Comparison of ENCODE assay signal across 15 cellular contexts in genomic region chr17:81912441-81913309, GRCh38. TPM values are rescaled to one million over a fixed set of nuclear protein-coding genes. Genes with fewer than 3 reads are reported as not detected.
DNase-seq lines count a peak whose midpoint lies in the region; ATAC-seq, FAIRE-seq and TF ChIP-seq lines count a peak whose summit lies in the region.
"Had no signal": no experiment of that assay in that cellular context is flagged by ENCODE, and none has a peak within 500 bp of the region (broad histone marks: within the 10 kb centered on the region; RNA-seq: fewer than 3 reads in every experiment).

No MANE protein-coding gene starts in this region.

- POLR2A ChIA-PET in WTC11 (lab: Charles Lee): interaction anchor here (1.0 to 2.0 kb wide), 2 partner anchors 11 to 43 kb away, joined by 3 to 7 read pairs; no protein-coding TSS in a partner anchor

- peak overlapping the region; percentile 8 for H3K27ac ChIP-seq in keratinocyte (ENCODE audit: control insufficient read depth, insufficient read depth, low read length)
- H3K27ac ChIP-seq: cardiac muscle cell had no signal

- H3K4me1 Mint-ChIP-seq in stimulated activated naive CD8-positive, alpha-beta T cell treated with anti-CD3 and anti-CD28 coated beads, Interleukin-15, Interleukin-2, amounts not matched to agents 100 ng/mL and 50 ng/mL, for 24 hours (ENCODE audit: low read depth): peaks cover 25% of the 10 kb centered on the region
- H3K4me1 Mint-ChIP-seq in stimulated activated naive CD8-positive, alpha-beta T cell treated with anti-CD3 and anti-CD28 coated beads, Interleukin-15, amount 100 ng/mL, for 72 hours: peaks cover 60% of the 10 kb centered on the region
- peaks cover 11% of the 10 kb centered on the region for H3K4me1 Mint-ChIP-seq in WTC11

- no peak overlapping the region for H3K4me3 ChIP-seq in keratinocyte (ENCODE audit: control insufficient read depth in 2 of 3, extremely low read depth in 1 of 3, insufficient read depth in 2 of 3, low read depth in 1 of 3, low read length in 3 of 3)

- ATAC-seq in stimulated activated naive CD8-positive, alpha-beta T cell treated with anti-CD3 and anti-CD28 coated beads, Interleukin-15, amount 100 ng/mL, for 72 hours: no peak
- ATAC-seq in WTC11 (no peak), GM18861 (IDR thresholded peaks at IDR 0.05; ENCODE audit: unreplicated experiment) (no peak)

- H3K4me2 ChIP-seq in keratinocyte (ENCODE audit: control insufficient read depth, extremely low read depth, insufficient read depth, low read depth, low read length): peak overlapping the region; percentile 28

- peaks cover 7% of the 10 kb centered on the region for H4K20me1 ChIP-seq in keratinocyte (ENCODE audit: control insufficient read depth, extremely low read depth, insufficient read depth, low read length)

- peaks cover 34% of the 10 kb centered on the region for H3K79me2 ChIP-seq in keratinocyte (ENCODE audit: control insufficient read depth, insufficient read depth, low read length)

- H3K27ac Mint-ChIP-seq in stimulated activated naive CD8-positive, alpha-beta T cell treated with anti-CD3 and anti-CD28 coated beads, Interleukin-15, Interleukin-2, amounts not matched to agents 100 ng/mL and 50 ng/mL, for 24 hours: no peak overlapping the region
- no peak overlapping the region for H3K27ac Mint-ChIP-seq in stimulated activated naive CD8-positive, alpha-beta T cell treated with anti-CD3 and anti-CD28 coated beads, Interleukin-15, amount 100 ng/mL, for 72 hours
- peak overlapping the region; percentile 34; the same call in 1 of the 2 replicates for H3K27ac Mint-ChIP-seq in WTC11

- no peak for FAIRE-seq in keratinocyte (lab: Jason Lieb, UNC)
- FAIRE-seq: pancreas had no signal

- peaks cover 7% of the 10 kb centered on the region for H3K9me1 ChIP-seq in keratinocyte (ENCODE audit: control insufficient read depth, extremely low read depth, insufficient read depth, low read length)

- H3K27me3 Mint-ChIP-seq in stimulated activated naive CD8-positive, alpha-beta T cell treated with anti-CD3 and anti-CD28 coated beads, Interleukin-15, Interleukin-2, amounts not matched to agents 100 ng/mL and 50 ng/mL, for 24 hours: no peaks in the 10 kb centered on the region
- no peaks in the 10 kb centered on the region for H3K27me3 Mint-ChIP-seq in stimulated activated naive CD8-positive, alpha-beta T cell treated with anti-CD3 and anti-CD28 coated beads, Interleukin-15, amount 100 ng/mL, for 72 hours
- no peaks in the 10 kb centered on the region for H3K27me3 Mint-ChIP-seq in WTC11 (ENCODE audit: low read depth)

- no peaks in the 10 kb centered on the region for H3K27me3 ChIP-seq in keratinocyte (ENCODE audit: control insufficient read depth, extremely low read depth, insufficient read depth, low read length)
- H3K27me3 ChIP-seq: cardiac muscle cell, pancreas had no signal

- H3K9me3 Mint-ChIP-seq in stimulated activated naive CD8-positive, alpha-beta T cell treated with anti-CD3 and anti-CD28 coated beads, Interleukin-15, Interleukin-2, amounts not matched to agents 100 ng/mL and 50 ng/mL, for 24 hours: no peaks in the 10 kb centered on the region
- H3K9me3 Mint-ChIP-seq in stimulated activated naive CD8-positive, alpha-beta T cell treated with anti-CD3 and anti-CD28 coated beads, Interleukin-15, amount 100 ng/mL, for 72 hours: no peaks in the 10 kb centered on the region
- H3K9me3 Mint-ChIP-seq in WTC11: no peaks in the 10 kb centered on the region

- peaks cover 30% of the 10 kb centered on the region for H3K36me3 Mint-ChIP-seq in stimulated activated naive CD8-positive, alpha-beta T cell treated with anti-CD3 and anti-CD28 coated beads, Interleukin-15, Interleukin-2, amounts not matched to agents 100 ng/mL and 50 ng/mL, for 24 hours (ENCODE audit: low read depth)
- peaks cover 17% of the 10 kb centered on the region for H3K36me3 Mint-ChIP-seq in WTC11

- peaks cover 36% of the 10 kb centered on the region for H3K4me1 ChIP-seq in keratinocyte (ENCODE audit: control insufficient read depth, extremely low read depth, insufficient read depth, low read length)

- no peak for TF ChIP-seq CTCF in WTC11 (IDR thresholded peaks at IDR 0.05)
- TF ChIP-seq CTCF in keratinocyte (optimal IDR thresholded peaks at IDR 0.05 in 1 of 3, IDR thresholded peaks at IDR 0.05 in 1 of 3, conservative IDR thresholded peaks at IDR 0.05 in 1 of 3; ENCODE audit: extremely low read depth in 1 of 3, insufficient read depth in 2 of 3, low read length in 3 of 3): peak in 1 of 3 experiments; percentile 43

- no peak overlapping the region for H2AFZ ChIP-seq in keratinocyte (ENCODE audit: control insufficient read depth, low read length)

- H3K36me3 ChIP-seq in keratinocyte (ENCODE audit: control insufficient read depth in 2 of 2, extremely low read depth in 1 of 2, insufficient read depth in 2 of 2, low read length in 2 of 2): peaks cover 27 to 35% of the 10 kb centered on the region in 2 experiments

- CTCF ChIA-PET in WTC11 (lab: Charles Lee): interaction anchor here (1.6 to 3.4 kb wide), 3 partner anchors 11 to 107 kb away, joined by 5 to 15 read pairs (median 12); no protein-coding TSS in a partner anchor

- dilution Hi-C loops in keratinocyte (cut with MboI; ENCODE audit: extremely low pct_ligation_motif_present, low sequenced_read_pairs): no loop called here

- H3K9ac ChIP-seq in keratinocyte (ENCODE audit: control insufficient read depth, extremely low read depth, insufficient read depth, low read length): no peak overlapping the region

- DNase-seq in stimulated activated naive CD8-positive, alpha-beta T cell treated with anti-CD3 and anti-CD28 coated beads, Interleukin-15, amount 100 ng/mL, for 72 hours: no peak
- DNase-seq in WTC11 (ENCODE audit: low spot score): no peak
- peak; percentile 91 for DNase-seq in keratinocyte (ENCODE audit: low read depth, low spot score)
- no peak for DNase-seq in NCI-H748 (lab: John Stamatoyannopoulos, UW; ENCODE audit: unreplicated experiment)
- DNase-seq in stimulated activated CD8-positive, alpha-beta memory T cell treated with anti-CD3 and anti-CD28 coated beads, Interleukin-4, amount 100 ng/mL, for 48 hours: no peak
- DNase-seq in epidermal melanocyte (ENCODE audit: insufficient read length, low spot score): no peak
- DNase-seq: activated CD4-positive, alpha-beta T cell treated with anti-CD3 and anti-CD28 coated beads for 1 hour; AML-193; hippocampal formation; lower lobe of right lung; stimulated activated CD4-positive, alpha-beta T cell treated with anti-CD3 and anti-CD28 coated beads, Interleukin-15, amount 100 ng/mL, for 24 hours had no signal

- peak overlapping the region; percentile 12 for H3K4me3 Mint-ChIP-seq in stimulated activated naive CD8-positive, alpha-beta T cell treated with anti-CD3 and anti-CD28 coated beads, Interleukin-15, Interleukin-2, amounts not matched to agents 100 ng/mL and 50 ng/mL, for 24 hours
- no peak overlapping the region for H3K4me3 Mint-ChIP-seq in stimulated activated naive CD8-positive, alpha-beta T cell treated with anti-CD3 and anti-CD28 coated beads, Interleukin-15, amount 100 ng/mL, for 72 hours
- peak overlapping the region; percentile 62; the same call in 1 of the 2 replicates for H3K4me3 Mint-ChIP-seq in WTC11

- H3K9me3 ChIP-seq in keratinocyte (ENCODE audit: control insufficient read depth, low read depth, low read length): no peaks in the 10 kb centered on the region
- H3K9me3 ChIP-seq: lower lobe of right lung, pancreas had no signal

RNA-seq across cellular contexts. Expression of gene PCYT2, which starts 1.5 kb away (rescaled TPM):
- 24.7 to 31.4 TPM (median 26.3 TPM) in 3 replicates for total RNA-seq in WTC11 (2021)
- polyA plus RNA-seq in keratinocyte: 38.1 to 47.6 TPM (median 45.8 TPM) in 3 replicates
- polyA plus RNA-seq in keratinocyte (2011; ENCODE audit: low read depth): 20.0 TPM
- polyA plus RNA-seq in keratinocyte (2011; cell fraction: cytosol; rRNA removed): 27.1 and 44.7 TPM in 2 replicates
- polyA plus RNA-seq in keratinocyte (2011; cell fraction: nucleus; rRNA removed): 47.6 and 52.5 TPM in 2 replicates
- polyA plus RNA-seq in keratinocyte (2012; ENCODE audit: low replicate concordance): 19.5 and 47.4 TPM in 2 replicates
- polyA minus RNA-seq in keratinocyte: 42.2 to 60.4 TPM (median 44.2 TPM) in 3 replicates
- 34.7 TPM for polyA minus RNA-seq in keratinocyte (2011; cell fraction: cytosol; rRNA and poly(A)+ RNA removed)
- 29.9 and 33.6 TPM in 2 replicates for polyA minus RNA-seq in keratinocyte (2011; cell fraction: nucleus; rRNA and poly(A)+ RNA removed)

RNA-seq across cellular contexts. Expression of gene SIRT7, which starts 5.3 kb away (rescaled TPM):
- total RNA-seq in WTC11 (2021): 19.5 to 24.2 TPM (median 20.9 TPM) in 3 replicates
- 6.9 to 11.9 TPM (median 7.4 TPM) in 3 replicates for polyA plus RNA-seq in keratinocyte
- 18.2 TPM for polyA plus RNA-seq in keratinocyte (2011; ENCODE audit: low read depth)
- 4.3 and 10.1 TPM in 2 replicates for polyA plus RNA-seq in keratinocyte (2011; cell fraction: cytosol; rRNA removed)
- 31.5 and 36.6 TPM in 2 replicates for polyA plus RNA-seq in keratinocyte (2011; cell fraction: nucleus; rRNA removed)
- polyA plus RNA-seq in keratinocyte (2012; ENCODE audit: low replicate concordance): 16.7 and 29.6 TPM in 2 replicates
- 22.1 to 28.0 TPM (median 25.2 TPM) in 3 replicates for polyA minus RNA-seq in keratinocyte
- polyA minus RNA-seq in keratinocyte (2011; cell fraction: cytosol; rRNA and poly(A)+ RNA removed): 9.4 TPM
- 20.8 and 28.7 TPM in 2 replicates for polyA minus RNA-seq in keratinocyte (2011; cell fraction: nucleus; rRNA and poly(A)+ RNA removed)

RNA-seq across cellular contexts. Expression of gene NPB, which starts 10.6 kb away (rescaled TPM):
- 1.9 to 2.1 TPM (median 1.9 TPM) in 3 replicates for total RNA-seq in WTC11 (2021)
- polyA plus RNA-seq in keratinocyte: 0.07 TPM in 1 of 3 replicates, not detected in the others
- polyA plus RNA-seq in keratinocyte (2011; ENCODE audit: low read depth): not detected
- 0.06 TPM in 1 of 2 replicates, not detected in the other for polyA plus RNA-seq in keratinocyte (2011; cell fraction: cytosol; rRNA removed)
- polyA plus RNA-seq in keratinocyte (2011; cell fraction: nucleus; rRNA removed): not detected in 2 replicates
- not detected in 2 replicates for polyA plus RNA-seq in keratinocyte (2012; ENCODE audit: low replicate concordance)
- polyA minus RNA-seq in keratinocyte: not detected in 3 replicates
- not detected for polyA minus RNA-seq in keratinocyte (2011; cell fraction: cytosol; rRNA and poly(A)+ RNA removed)
- polyA minus RNA-seq in keratinocyte (2011; cell fraction: nucleus; rRNA and poly(A)+ RNA removed): not detected in 2 replicates

RNA-seq across cellular contexts. Expression of gene MAFG, which starts 14.9 kb away (rescaled TPM):
- 24.2 to 29.8 TPM (median 24.3 TPM) in 3 replicates for total RNA-seq in WTC11 (2021)
- polyA plus RNA-seq in keratinocyte: 8.3 to 12.1 TPM (median 9.4 TPM) in 3 replicates
- polyA plus RNA-seq in keratinocyte (2011; ENCODE audit: low read depth): 13.3 TPM
- 8.2 and 9.7 TPM in 2 replicates for polyA plus RNA-seq in keratinocyte (2011; cell fraction: cytosol; rRNA removed)
- 43.0 and 46.6 TPM in 2 replicates for polyA plus RNA-seq in keratinocyte (2011; cell fraction: nucleus; rRNA removed)
- 10.2 and 21.0 TPM in 2 replicates for polyA plus RNA-seq in keratinocyte (2012; ENCODE audit: low replicate concordance)
- 6.7 to 18.1 TPM (median 6.7 TPM) in 3 replicates for polyA minus RNA-seq in keratinocyte
- polyA minus RNA-seq in keratinocyte (2011; cell fraction: cytosol; rRNA and poly(A)+ RNA removed): 6.5 TPM
- 8.4 and 9.5 TPM in 2 replicates for polyA minus RNA-seq in keratinocyte (2011; cell fraction: nucleus; rRNA and poly(A)+ RNA removed)

RNA-seq across cellular contexts. Expression of gene ANAPC11, which starts 21.2 kb away (rescaled TPM):
- 217 to 249 TPM (median 245 TPM) in 3 replicates for total RNA-seq in WTC11 (2021)
- polyA plus RNA-seq in keratinocyte: 195 to 269 TPM (median 230 TPM) in 3 replicates
- 222 TPM for polyA plus RNA-seq in keratinocyte (2011; ENCODE audit: low read depth)
- 116 and 309 TPM in 2 replicates for polyA plus RNA-seq in keratinocyte (2011; cell fraction: cytosol; rRNA removed)
- 82.3 and 85.9 TPM in 2 replicates for polyA plus RNA-seq in keratinocyte (2011; cell fraction: nucleus; rRNA removed)
- 183 and 209 TPM in 2 replicates for polyA plus RNA-seq in keratinocyte (2012; ENCODE audit: low replicate concordance)
- 42.9 to 62.8 TPM (median 44.0 TPM) in 3 replicates for polyA minus RNA-seq in keratinocyte
- polyA minus RNA-seq in keratinocyte (2011; cell fraction: cytosol; rRNA and poly(A)+ RNA removed): 130 TPM
- 15.6 and 17.4 TPM in 2 replicates for polyA minus RNA-seq in keratinocyte (2011; cell fraction: nucleus; rRNA and poly(A)+ RNA removed)

Comparison
In these comparisons a context has a peak if more than half of its experiments do, and no peak if none do; other contexts are left out.
1. H3K4me3 Mint-ChIP-seq: peak in stimulated activated naive CD8-positive, alpha-beta T cell treated with anti-CD3 and anti-CD28 coated beads, Interleukin-15, Interleukin-2, amounts not matched to agents 100 ng/mL and 50 ng/mL, for 24 hours (single experiment) and WTC11 (single experiment); none in stimulated activated naive CD8-positive, alpha-beta T cell treated with anti-CD3 and anti-CD28 coated beads, Interleukin-15, amount 100 ng/mL, for 72 hours (0 of 2).